Comparison of ENCODE assay signal across 24 cellular contexts in genomic region chr1:48302652-48303051, GRCh38.
"Had no signal": no experiment of that assay in that cellular context is flagged by ENCODE, and none has a peak within 500 bp of the region (broad histone marks: within the 10 kb centered on the region; RNA-seq: fewer than 3 reads in every experiment).

No MANE protein-coding gene starts in this region.

- ATAC-seq: effector memory CD8-positive, alpha-beta T cell; esophagus mucosa; foreskin keratinocyte; gastrocnemius medialis; gastroesophageal sphincter; heart left ventricle; heart right ventricle had no signal

- H3K4me3 ChIP-seq: colonic mucosa, coronary artery, dorsolateral prefrontal cortex, esophagus muscularis mucosa, esophagus squamous epithelium, gastrocnemius medialis, gastroesophageal sphincter, heart left ventricle, heart right ventricle had no signal

- H3K27me3 ChIP-seq: colonic mucosa, dorsolateral prefrontal cortex, esophagus muscularis mucosa, esophagus squamous epithelium, foreskin keratinocyte, gastrocnemius medialis, gastroesophageal sphincter, heart left ventricle, heart right ventricle had no signal

- H3K36me3 ChIP-seq: colonic mucosa, gastrocnemius medialis had no signal

- H3K9me3 ChIP-seq: colonic mucosa, esophagus squamous epithelium, gastrocnemius medialis, gastroesophageal sphincter had no signal

- H3K27ac ChIP-seq: colonic mucosa, coronary artery, dorsolateral prefrontal cortex, epithelial cell of prostate, esophagus muscularis mucosa, esophagus squamous epithelium, foreskin keratinocyte, gastrocnemius medialis, gastroesophageal sphincter, heart left ventricle, heart right ventricle had no signal

- H3K4me1 ChIP-seq: colonic mucosa, esophagus muscularis mucosa, esophagus squamous epithelium, foreskin keratinocyte, gastrocnemius medialis, gastroesophageal sphincter, heart left ventricle, heart right ventricle had no signal

- DNase-seq: colonic mucosa; cortex of kidney; dermis blood vessel endothelial cell; dorsolateral prefrontal cortex; effector CD4-positive, alpha-beta T cell; effector CD8-positive, alpha-beta T cell; effector memory CD4-positive, alpha-beta T cell; effector memory CD8-positive, alpha-beta T cell; endodermal cell; erythroblast; esophagus squamous epithelium; foreskin fibroblast; foreskin keratinocyte; foreskin melanocyte; gastrocnemius medialis; glutamatergic neuron; head of caudate nucleus; heart left ventricle; heart right ventricle had no signal
